10 cellular contexts compared by ENCODE assay signal in the genomic region with DNA sequence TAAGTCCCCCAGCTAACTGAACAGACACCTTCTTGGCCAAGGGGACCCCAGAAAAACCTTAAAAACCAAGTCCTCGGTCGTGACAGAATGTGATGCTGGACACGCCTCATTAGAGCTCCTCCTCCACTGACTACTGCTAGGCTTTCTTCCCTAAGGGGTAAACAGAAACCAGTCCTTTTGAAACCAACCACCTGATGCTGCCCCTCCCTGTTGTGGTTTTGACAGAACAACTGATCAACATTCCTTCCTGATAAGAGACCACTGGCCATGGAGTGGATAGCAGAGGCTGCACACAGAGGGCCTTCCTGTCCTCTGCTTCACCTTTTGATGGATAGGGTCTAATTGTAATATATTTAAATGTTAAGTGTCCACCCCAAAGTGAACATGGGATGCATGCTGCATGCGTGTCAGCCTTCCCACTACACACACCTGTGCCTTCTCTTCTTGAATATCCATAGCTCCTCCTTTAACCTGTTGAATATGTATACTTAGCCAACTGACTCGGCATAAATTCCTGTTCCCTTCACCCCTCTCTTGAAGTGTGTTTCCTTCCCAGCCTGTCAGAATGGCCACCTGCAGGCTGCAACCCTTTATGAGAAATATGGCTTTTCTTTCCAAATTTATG. TPM values are rescaled to one million over a fixed set of nuclear protein-coding genes. Genes with fewer than 3 reads are reported as not detected.
DNase-seq lines count a peak whose midpoint lies in the region; ATAC-seq, FAIRE-seq and TF ChIP-seq lines count a peak whose summit lies in the region.
"Had no signal": no experiment of that assay in that cellular context is flagged by ENCODE, and none has a peak within 500 bp of the region (broad histone marks: within the 10 kb centered on the region; RNA-seq: fewer than 3 reads in every experiment).

No MANE protein-coding gene starts in this region.

- DNase-seq in NCI-H146 (lab: John Stamatoyannopoulos, UW) (peak; percentile 93), foreskin keratinocyte (peak; percentile 55 to 81), foreskin melanocyte (no peak), HT-29 (ENCODE audit: low spot score) (no peak), urothelium cell line (ENCODE audit: low spot score) (no peak)
- no peak for DNase-seq in stimulated activated CD4-positive, alpha-beta T cell treated with anti-CD3 and anti-CD28 coated beads, Interleukin-12 subunit alpha, Interleukin-12 subunit beta, amount 100 ng/mL, for 4 hours
- DNase-seq: hippocampal formation, upper lobe of left lung had no signal

- H3K27me3 ChIP-seq in foreskin keratinocyte, result no peaks in the 10 kb centered on the region
- H3K27me3 ChIP-seq: upper lobe of left lung had no signal

- peaks cover 6% of the 10 kb centered on the region for H3K4me1 ChIP-seq in foreskin keratinocyte
- H3K4me1 ChIP-seq: upper lobe of left lung had no signal

- ATAC-seq in GM18498 (IDR thresholded peaks at IDR 0.05; ENCODE audit: unreplicated experiment), result peak; percentile 79
- ATAC-seq in GM21723 (IDR thresholded peaks at IDR 0.05; ENCODE audit: unreplicated experiment), result peak; percentile 78
- peak; percentile 90 for ATAC-seq in foreskin keratinocyte

- no peak for TF ChIP-seq CTCF in foreskin keratinocyte (conservative IDR thresholded peaks at IDR 0.05)

- peak overlapping the region; percentile 41 for H3K27ac ChIP-seq in foreskin keratinocyte
- H3K27ac ChIP-seq: upper lobe of left lung had no signal

- FAIRE-seq in urothelium cell line (lab: Jason Lieb, UNC), result no peak

RNA-seq across cellular contexts. Expression of a gene that starts 27.9 kb away (rescaled TPM):
- total RNA-seq in foreskin keratinocyte, result 0.74 and 1.0 TPM in 2 replicates
- 0.25 and 0.27 TPM in 2 replicates for polyA plus RNA-seq in foreskin keratinocyte
- 1.9 and 2.5 TPM in 2 replicates for total RNA-seq in HT-29 (2014; rRNA removed; shearing (Covaris generic))

Comparison
In these comparisons a context has a peak if more than half of its experiments do, and no peak if none do; other contexts are left out.
1. DNase-seq: peak in NCI-H146 (single experiment) and foreskin keratinocyte (2 of 2); none in stimulated activated CD4-positive, alpha-beta T cell treated with anti-CD3 and anti-CD28 coated beads, Interleukin-12 subunit alpha, Interleukin-12 subunit beta, amount 100 ng/mL, for 4 hours (single experiment), foreskin melanocyte (single experiment), HT-29 (single experiment) and urothelium cell line (single experiment).
2. Peak in every context shown above with its lines, with median percentiles within 50 percentile points of each other: ATAC-seq.